In the genomic region with DNA sequence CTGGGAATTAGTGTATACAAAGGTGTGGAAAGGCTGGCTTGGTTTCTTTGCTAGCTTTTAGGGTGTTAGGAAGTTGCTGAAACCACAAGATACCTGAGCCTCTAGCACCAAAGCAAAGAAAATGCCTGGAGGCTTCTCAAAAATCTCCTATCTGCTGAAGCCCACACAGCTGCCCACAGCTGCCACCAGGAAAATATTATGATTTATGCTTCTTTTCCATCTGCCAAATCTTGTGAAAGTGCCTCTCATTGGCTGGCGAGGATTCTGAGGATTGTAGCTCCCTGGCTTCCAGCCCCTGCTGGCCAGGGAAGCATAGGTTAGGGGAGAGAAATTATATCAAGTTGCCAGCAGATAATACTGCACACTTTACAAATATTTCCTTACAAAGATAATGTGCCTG, we compare ENCODE assay signal across 11 cellular contexts.
DNase-seq lines count a peak whose midpoint lies in the region; TF ChIP-seq lines count a peak whose summit lies in the region.
"Had no signal": no experiment of that assay in that cellular context is flagged by ENCODE, and none has a peak within 500 bp of the region (broad histone marks: within the 10 kb centered on the region; RNA-seq: fewer than 3 reads in every experiment).

No MANE protein-coding gene starts in this region.

- no peak overlapping the region for H3K4me3 ChIP-seq in endodermal cell (ENCODE audit: low read length)
- no peak overlapping the region for H3K4me3 ChIP-seq in neural progenitor cell
- no peak overlapping the region for H3K4me3 ChIP-seq in HAP-1

- no peak overlapping the region for H3K4me2 ChIP-seq in neural progenitor cell

- no peaks in the 10 kb centered on the region for H3K79me2 ChIP-seq in neural progenitor cell (ENCODE audit: low read depth)

- no peaks in the 10 kb centered on the region for H3K27me3 ChIP-seq in endodermal cell (ENCODE audit: control insufficient read depth, insufficient read depth, low read length, poor library complexity, severe bottlenecking)
- no peaks in the 10 kb centered on the region for H3K27me3 ChIP-seq in neural progenitor cell
- no peaks in the 10 kb centered on the region for H3K27me3 ChIP-seq in HAP-1 (ENCODE audit: low read depth)

- 90% methylated on average over 1 of the region's 1 CpG; no CpG with 5 or more reads in 1 of the 2 experiments for WGBS in endodermal cell (ENCODE audit: insufficient coverage in 1 of 2, insufficient read length in 1 of 2), 2 experiments

- H2AFZ ChIP-seq in neural progenitor cell (replicated peaks), result no peak overlapping the region

- TF ChIP-seq CTCF in endodermal cell (conservative IDR thresholded peaks at IDR 0.05), result peak; percentile 64
- peak; percentile 7 for TF ChIP-seq CTCF in neural progenitor cell (IDR thresholded peaks at IDR 0.05)

- DNase-seq in GM03348 (ENCODE audit: low spot score) (peak; percentile 46), M059J (ENCODE audit: low read depth) (peak; percentile 77), endodermal cell (peak; percentile 40), neural progenitor cell (ENCODE audit: low spot score) (no peak), HAP-1 (ENCODE audit: low spot score in 2 of 2) (no peak), HuH-7 (ENCODE audit: low spot score) (no peak), nucleus accumbens (lab: John Stamatoyannopoulos, UW) (no peak)
- DNase-seq: activated CD4-positive, alpha-beta T cell treated with anti-CD3 and anti-CD28 coated beads for 1 hour; COR-L47; NCI-H1694 had no signal

- no peak overlapping the region for H3K9ac ChIP-seq in endodermal cell (ENCODE audit: extremely low read depth, low read length, poor library complexity, severe bottlenecking)
- no peak overlapping the region for H3K9ac ChIP-seq in neural progenitor cell

- H3K4me3 Mint-ChIP-seq in endodermal cell (no peak overlapping the region), neural progenitor cell (no peak overlapping the region)
- H3K4me3 Mint-ChIP-seq: activated T-helper 1 cell treated with anti-CD3 and anti-CD28 coated beads, Interleukin-12 subunit alpha, Interleukin-12 subunit beta, Interleukin-2, Interleukin-4 antibody, amounts not matched to agents 30 ng/mL and 10 ng/mL and 1 ng/mL, durations not matched to agents 14 hours and 24 hours and 36 hours had no signal

- H3K4me1 Mint-ChIP-seq in endodermal cell, result peaks cover 17% of the 10 kb centered on the region
- peaks cover 13% of the 10 kb centered on the region for H3K4me1 Mint-ChIP-seq in neural progenitor cell

- peaks cover 11% of the 10 kb centered on the region for H3K27me3 Mint-ChIP-seq in endodermal cell (ENCODE audit: insufficient read depth)
- H3K27me3 Mint-ChIP-seq in neural progenitor cell (ENCODE audit: insufficient read depth, low read depth), result peaks cover 8% of the 10 kb centered on the region

- no peaks in the 10 kb centered on the region for H3K36me3 Mint-ChIP-seq in endodermal cell (ENCODE audit: low read depth)
- no peaks in the 10 kb centered on the region for H3K36me3 Mint-ChIP-seq in neural progenitor cell

- in situ Hi-C loops in HAP-1 (cut with MboI; ENCODE audit: low sequenced_read_pairs), result no loop called here

- no peaks in the 10 kb centered on the region for H3K36me3 ChIP-seq in endodermal cell (ENCODE audit: control insufficient read depth, insufficient read depth, low read length)
- H3K36me3 ChIP-seq in neural progenitor cell, result no peaks in the 10 kb centered on the region
- H3K36me3 ChIP-seq in HAP-1 (replicated peaks), result no peaks in the 10 kb centered on the region

- no peaks in the 10 kb centered on the region for H3F3A ChIP-seq in neural progenitor cell (ENCODE audit: low read depth)

- no peak overlapping the region for H3K27ac ChIP-seq in endodermal cell (ENCODE audit: low read depth, low read length)
- no peak overlapping the region for H3K27ac ChIP-seq in neural progenitor cell

- H4K20me1 ChIP-seq in neural progenitor cell (ENCODE audit: low read depth), result no peaks in the 10 kb centered on the region

- H3K27ac Mint-ChIP-seq in endodermal cell, result no peak overlapping the region
- H3K27ac Mint-ChIP-seq in neural progenitor cell, result no peak overlapping the region
- H3K27ac Mint-ChIP-seq: activated T-helper 1 cell treated with anti-CD3 and anti-CD28 coated beads, Interleukin-12 subunit alpha, Interleukin-12 subunit beta, Interleukin-2, Interleukin-4 antibody, amounts not matched to agents 30 ng/mL and 10 ng/mL and 1 ng/mL, durations not matched to agents 14 hours and 24 hours and 36 hours had no signal

- H3K9me3 Mint-ChIP-seq in endodermal cell, result no peaks in the 10 kb centered on the region
- H3K9me3 Mint-ChIP-seq in neural progenitor cell, result no peaks in the 10 kb centered on the region
- H3K9me3 Mint-ChIP-seq: activated T-helper 1 cell treated with anti-CD3 and anti-CD28 coated beads, Interleukin-12 subunit alpha, Interleukin-12 subunit beta, Interleukin-2, Interleukin-4 antibody, amounts not matched to agents 30 ng/mL and 10 ng/mL and 1 ng/mL, durations not matched to agents 14 hours and 24 hours and 36 hours had no signal

- H3K9me3 ChIP-seq in endodermal cell (ENCODE audit: control insufficient read depth, low read length), result no peaks in the 10 kb centered on the region
- H3K9me3 ChIP-seq in neural progenitor cell (ENCODE audit: low read depth), result no peaks in the 10 kb centered on the region
- no peaks in the 10 kb centered on the region for H3K9me3 ChIP-seq in HAP-1

- H3K4me1 ChIP-seq in endodermal cell (ENCODE audit: control insufficient read depth, insufficient read depth, low read length) (peaks cover 11% of the 10 kb centered on the region), neural progenitor cell (peaks cover 11% of the 10 kb centered on the region), HAP-1 (no peaks in the 10 kb centered on the region)

Comparison
In these comparisons a context has a peak if more than half of its experiments do, and no peak if none do; other contexts are left out.
1. DNase-seq: peak in GM03348 (single experiment), M059J (single experiment) and endodermal cell (single experiment); none in neural progenitor cell (single experiment), HAP-1 (0 of 2), HuH-7 (single experiment) and nucleus accumbens (0 of 56).